Comparison of ENCODE assay signal across 14 cellular contexts in the genomic region with DNA sequence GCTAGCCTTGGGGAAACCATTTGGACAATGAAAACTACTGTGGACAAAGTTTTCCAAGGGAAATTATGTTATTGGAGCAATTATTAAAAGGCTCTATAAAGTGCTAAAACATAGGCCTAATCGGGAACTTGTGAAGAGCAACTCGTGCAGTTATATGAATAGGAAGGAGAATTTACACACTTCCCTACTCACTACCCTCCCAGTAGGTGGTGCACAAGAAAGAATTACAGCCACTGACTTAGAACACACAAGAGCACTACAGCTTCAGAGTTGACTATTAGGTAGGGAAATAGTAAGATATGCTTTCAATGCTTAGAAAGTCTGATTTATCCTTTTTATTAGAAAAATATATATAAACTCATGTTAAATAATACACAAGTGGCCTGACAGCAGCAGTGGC. TPM values are rescaled to one million over a fixed set of nuclear protein-coding genes. Genes with fewer than 3 reads are reported as not detected.
A peak's percentile ranks its signal among the peaks of the same experiment; 100 is the strongest.
DNase-seq lines count a peak whose midpoint lies in the region; ATAC-seq and TF ChIP-seq lines count a peak whose summit lies in the region.
"Had no signal": no experiment of that assay in that cellular context is flagged by ENCODE, and none has a peak within 500 bp of the region (broad histone marks: within the 10 kb centered on the region; RNA-seq: fewer than 3 reads in every experiment).

No MANE protein-coding gene starts in this region.

- H3K9me3 ChIP-seq in A673 (ENCODE audit: low read depth, low read length, poor library complexity, severe bottlenecking) (no peaks in the 10 kb centered on the region), PC-3 (ENCODE audit: low read length) (no peaks in the 10 kb centered on the region)
- H3K9me3 ChIP-seq: breast epithelium had no signal

- BruUV-seq in A673 (replicated peaks; lab: Mats Ljungman, UMichigan) (no TSS peak), PC-3 (replicated peaks; lab: Mats Ljungman, UMichigan) (no TSS peak)

- no peaks in the 10 kb centered on the region for H3K36me3 ChIP-seq in A673 (ENCODE audit: insufficient read depth, low read length, poor library complexity, severe bottlenecking)
- no peaks in the 10 kb centered on the region for H3K36me3 ChIP-seq in PC-3 (ENCODE audit: low read depth, low read length)
- H3K36me3 ChIP-seq: breast epithelium had no signal

- H4K20me1 ChIP-seq in PC-3 (ENCODE audit: low read length): no peaks in the 10 kb centered on the region

- H2AFZ ChIP-seq in PC-3 (ENCODE audit: low read length): no peak overlapping the region
- H2AFZ ChIP-seq: GM23338 had no signal

- peaks cover 7% of the 10 kb centered on the region for H3K9me3 Mint-ChIP-seq in activated naive CD4-positive, alpha-beta T cell treated with anti-CD3 and anti-CD28 coated beads, Interleukin-2, amount 10 ng/mL, durations not matched to agents 7 days and 5 days
- H3K9me3 Mint-ChIP-seq: GM23338, type B pancreatic cell had no signal

- H3F3A ChIP-seq in PC-3 (ENCODE audit: low read length, unreplicated experiment): no peaks in the 10 kb centered on the region

- no peaks in the 10 kb centered on the region for H3K27me3 ChIP-seq in A673 (replicated peaks; ENCODE audit: insufficient read depth, low read depth, low read length, poor library complexity)
- H3K27me3 ChIP-seq in PC-3 (ENCODE audit: low read length): no peaks in the 10 kb centered on the region
- H3K27me3 ChIP-seq: breast epithelium had no signal

- no peak overlapping the region for H3K27ac Mint-ChIP-seq in activated naive CD4-positive, alpha-beta T cell treated with anti-CD3 and anti-CD28 coated beads, Interleukin-2, amount 10 ng/mL, durations not matched to agents 7 days and 5 days
- H3K27ac Mint-ChIP-seq: GM23338, type B pancreatic cell had no signal

- no peak overlapping the region for H3K27ac ChIP-seq in A673 (ENCODE audit: low read depth, low read length, poor library complexity, severe bottlenecking)
- no peak overlapping the region for H3K27ac ChIP-seq in PC-3 (ENCODE audit: low read length)
- H3K27ac ChIP-seq: breast epithelium had no signal

- no peaks in the 10 kb centered on the region for H3K79me2 ChIP-seq in PC-3 (ENCODE audit: low read length)

- H3K27me3 Mint-ChIP-seq in activated naive CD4-positive, alpha-beta T cell treated with anti-CD3 and anti-CD28 coated beads, Interleukin-2, amount 10 ng/mL, durations not matched to agents 7 days and 5 days: no peaks in the 10 kb centered on the region
- H3K27me3 Mint-ChIP-seq: type B pancreatic cell had no signal

- POLR2A ChIA-PET in A673 (lab: Charles Lee; ENCODE audit: low non-redundant PET) (interaction anchor here (0.6 kb wide), 1 partner anchor 93 kb away, joined by 3 read pairs; no protein-coding TSS in a partner anchor), PC-3 (lab: Charles Lee; ENCODE audit: unreplicated experiment) (interaction anchor here (0.7 kb wide), 1 partner anchor 34 kb away, joined by 5 read pairs; no protein-coding TSS in a partner anchor)

- H3K4me2 ChIP-seq in PC-3 (ENCODE audit: low read length): no peak overlapping the region
- H3K4me2 ChIP-seq: GM23338 had no signal

- TF ChIP-seq CTCF in A673 (conservative IDR thresholded peaks at IDR 0.05; ENCODE audit: low read depth, low read length) (0 out of 2 replicates have a peak, but pooled peaks have one; percentile 17), GM12875 (IDR thresholded peaks at IDR 0.05; ENCODE audit: borderline replicate concordance, insufficient read depth, low read depth, low read length) (peak; percentile 8; the same call in 1 of the 2 replicates), PC-3 (conservative IDR thresholded peaks at IDR 0.05; ENCODE audit: low read depth, low read length) (peak; percentile 54)

- ATAC-seq in PC-3 (peak; percentile 71), HG03175 (IDR thresholded peaks at IDR 0.05; ENCODE audit: unreplicated experiment) (no peak), GM18498 (IDR thresholded peaks at IDR 0.05; ENCODE audit: unreplicated experiment) (no peak)
- ATAC-seq: GM23338 had no signal

- CTCF ChIA-PET in A673 (lab: Charles Lee): no interaction called here
- CTCF ChIA-PET in PC-3 (lab: Charles Lee): no interaction called here
- CTCF ChIA-PET in activated naive CD4-positive, alpha-beta T cell treated with anti-CD3 and anti-CD28 coated beads, Interleukin-2, amount 10 ng/mL, durations not matched to agents 7 days and 5 days (lab: Charles Lee): no interaction called here

- peaks cover 9% of the 10 kb centered on the region for H3K36me3 Mint-ChIP-seq in activated naive CD4-positive, alpha-beta T cell treated with anti-CD3 and anti-CD28 coated beads, Interleukin-2, amount 10 ng/mL, durations not matched to agents 7 days and 5 days
- H3K36me3 Mint-ChIP-seq: type B pancreatic cell had no signal

- H3K4me1 ChIP-seq in A673 (ENCODE audit: insufficient read depth, low read length, poor library complexity, severe bottlenecking) (no peaks in the 10 kb centered on the region), PC-3 (ENCODE audit: insufficient read depth, low read length) (no peaks in the 10 kb centered on the region)
- H3K4me1 ChIP-seq: breast epithelium had no signal

- H3K4me3 Mint-ChIP-seq in activated naive CD4-positive, alpha-beta T cell treated with anti-CD3 and anti-CD28 coated beads, Interleukin-2, amount 10 ng/mL, durations not matched to agents 7 days and 5 days: no peak overlapping the region
- H3K4me3 Mint-ChIP-seq: GM23338, neural crest cell, type B pancreatic cell had no signal

- H3K4me1 Mint-ChIP-seq in activated naive CD4-positive, alpha-beta T cell treated with anti-CD3 and anti-CD28 coated beads, Interleukin-2, amount 10 ng/mL, durations not matched to agents 7 days and 5 days: no peaks in the 10 kb centered on the region
- H3K4me1 Mint-ChIP-seq: GM23338, neural crest cell had no signal

- H3K9ac ChIP-seq in PC-3 (ENCODE audit: low read length): no peak overlapping the region

- no peaks in the 10 kb centered on the region for H3K9me2 ChIP-seq in PC-3 (replicated peaks; ENCODE audit: low read length)

- intact Hi-C loops in A673 (cut with micrococcal nuclease; ENCODE audit: unreplicated experiment): no loop called here
- intact Hi-C loops in PC-3 (cut with micrococcal nuclease): loop anchor here (10.0 kb wide), 2 partner anchors 236 to 386 kb away; no protein-coding TSS in a partner anchor

- no peak overlapping the region for H3K4me3 ChIP-seq in A673 (ENCODE audit: low read depth, low read length, poor library complexity, severe bottlenecking)
- no peak overlapping the region for H3K4me3 ChIP-seq in GM12875 (ENCODE audit: low read depth, low read length)
- H3K4me3 ChIP-seq in PC-3 (ENCODE audit: low read length): no peak overlapping the region
- H3K4me3 ChIP-seq: breast epithelium, GM23338 had no signal

- DNase-seq in A673 (ENCODE audit: low spot score): no peak
- DNase-seq in PC-3: peak; percentile 41
- peak; percentile 15 for DNase-seq in fibroblast of peridontal ligament (ENCODE audit: extremely low read depth)
- no peak for DNase-seq in activated naive CD4-positive, alpha-beta T cell treated with anti-CD3 and anti-CD28 coated beads, Interleukin-2, amount 10 ng/mL, durations not matched to agents 7 days and 5 days
- no peak for DNase-seq in NCI-H1694 treated with DMSO at 0.1 percent for 48 hours (lab: John Stamatoyannopoulos, UW)
- DNase-seq: GDM1, kidney had no signal

RNA-seq across cellular contexts. Expression of a gene that starts 47.2 kb away (rescaled TPM):
- total RNA-seq in A673 (2021): 0.15 TPM in 2 replicates
- total RNA-seq in PC-3 (2014; rRNA removed): 2.5 and 6.5 TPM in 2 replicates

Comparison
In these comparisons a context has a peak if more than half of its experiments do, and no peak if none do; other contexts are left out.
1. DNase-seq: peak in PC-3 (single experiment) and fibroblast of peridontal ligament (single experiment); none in A673 (single experiment), activated naive CD4-positive, alpha-beta T cell treated with anti-CD3 and anti-CD28 coated beads, Interleukin-2, amount 10 ng/mL, durations not matched to agents 7 days and 5 days (single experiment) and NCI-H1694 treated with DMSO at 0.1 percent for 48 hours (single experiment).
2. Peak in every context shown above with its lines, with median percentiles within 50 percentile points of each other: CTCF ChIP-seq.